ENCODE assay signal across 21 cellular contexts in genomic region chrX:114047558-114047957, GRCh38.
A peak's percentile ranks its signal among the peaks of the same experiment; 100 is the strongest.
DNase-seq lines count a peak whose midpoint lies in the region; ATAC-seq, FAIRE-seq and TF ChIP-seq lines count a peak whose summit lies in the region.
"Had no signal": no experiment of that assay in that cellular context is flagged by ENCODE, and none has a peak within 500 bp of the region (broad histone marks: within the 10 kb centered on the region; RNA-seq: fewer than 3 reads in every experiment).

No MANE protein-coding gene starts in this region.

- DNase-seq in bronchial epithelial cell (ENCODE audit: low read depth) (no peak), brain microvascular endothelial cell (no peak), NCI-H748 (lab: John Stamatoyannopoulos, UW; ENCODE audit: unreplicated experiment) (no peak), HK-2 (ENCODE audit: unreplicated experiment) (no peak), lower lobe of right lung (no peak)
- DNase-seq: EL, MM.1S, NCI-H1092, NCI-H1436 treated with DMSO at 0.1 percent for 48 hours, NCI-H1930, NCI-H226, NCI-H510A treated with DMSO at 0.1 percent for 48 hours, NCI-H82, Peyer's patch had no signal

- H3K36me3 ChIP-seq in ES-I3 (ENCODE audit: insufficient read depth, low read length) = peaks cover 39% of the 10 kb centered on the region
- H3K36me3 ChIP-seq in HUES64 (ENCODE audit: insufficient read depth, low read length) = peaks cover 34% of the 10 kb centered on the region
- no peaks in the 10 kb centered on the region for H3K36me3 ChIP-seq in bronchial epithelial cell (ENCODE audit: control insufficient read depth, insufficient read depth, low read length)
- H3K36me3 ChIP-seq in iPS-20b (ENCODE audit: insufficient read depth, low read depth, low read length) = peaks cover 45% of the 10 kb centered on the region
- no peaks in the 10 kb centered on the region for H3K36me3 ChIP-seq in brain microvascular endothelial cell (replicated peaks)
- no peaks in the 10 kb centered on the region for H3K36me3 ChIP-seq in lower lobe of right lung
- H3K36me3 ChIP-seq: HAP-1, Peyer's patch had no signal

- H3K4me1 ChIP-seq in ES-I3 (ENCODE audit: insufficient read depth, low read length) (peaks cover 25% of the 10 kb centered on the region), HUES64 (ENCODE audit: insufficient read depth, low read length) (peaks cover 18% of the 10 kb centered on the region), iPS-20b (ENCODE audit: insufficient read depth, low read length) (no peaks in the 10 kb centered on the region; the same call in 1 of the 2 replicates), lower lobe of right lung (no peaks in the 10 kb centered on the region)
- H3K4me1 ChIP-seq: Peyer's patch had no signal

- WGBS in HUES64 = 57% methylated on average over 7 of the region's 7 CpGs

- no peak for ATAC-seq in lower lobe of right lung
- ATAC-seq: GM12878, SK-N-SH treated with all-trans-retinoic acid at 6 μM for 48 hours had no signal

- H3K9ac ChIP-seq in ES-I3 (ENCODE audit: low read depth, low read length) = peak overlapping the region; percentile 55
- H3K9ac ChIP-seq in HUES64 (ENCODE audit: low read depth, low read length) = no peak overlapping the region
- H3K9ac ChIP-seq in iPS-20b (ENCODE audit: low read depth, low read length) = no peak overlapping the region

- H3K9me3 ChIP-seq in ES-I3 (ENCODE audit: control insufficient read depth, insufficient read depth, low read length) = no peaks in the 10 kb centered on the region
- H3K9me3 ChIP-seq in HUES64 (ENCODE audit: insufficient read depth, low read depth, low read length) = no peaks in the 10 kb centered on the region
- H3K9me3 ChIP-seq in iPS-20b (ENCODE audit: insufficient read depth, low read depth, low read length) = no peaks in the 10 kb centered on the region
- no peaks in the 10 kb centered on the region for H3K9me3 ChIP-seq in lower lobe of right lung
- H3K9me3 ChIP-seq: HAP-1, Peyer's patch had no signal

- H3K4me3 ChIP-seq in HUES64 (ENCODE audit: low read length) (peak overlapping the region; percentile 27; the same call in 1 of the 2 replicates), bronchial epithelial cell (ENCODE audit: low read depth, low read length) (no peak overlapping the region), iPS-20b (ENCODE audit: low read length) (peak overlapping the region; percentile 25; the same call in 1 of the 2 replicates), brain microvascular endothelial cell (ENCODE audit: low read depth, low read length) (no peak overlapping the region), lower lobe of right lung (no peak overlapping the region)
- H3K4me3 ChIP-seq: GM12878, HAP-1, Peyer's patch had no signal

- intact Hi-C loops in lower lobe of right lung (cut with DNase I) = no loop called here

- in situ Hi-C loops in brain microvascular endothelial cell (cut with HindIII; ENCODE audit: low pct_ligation_motif_present, low sequenced_read_pairs) = no loop called here

- H3K27me3 ChIP-seq in HUES64 (ENCODE audit: insufficient read depth, low read length) (no peaks in the 10 kb centered on the region), bronchial epithelial cell (ENCODE audit: control insufficient read depth, insufficient read depth, low read length) (no peaks in the 10 kb centered on the region), iPS-20b (ENCODE audit: insufficient read depth, low read length) (no peaks in the 10 kb centered on the region), brain microvascular endothelial cell (replicated peaks) (no peaks in the 10 kb centered on the region), lower lobe of right lung (ENCODE audit: low read depth) (no peaks in the 10 kb centered on the region)
- H3K27me3 ChIP-seq: Peyer's patch had no signal

- peak overlapping the region; percentile 41; the same call in 1 of the 2 replicates for H3K27ac ChIP-seq in HUES64 (ENCODE audit: low read depth, low read length)
- no peak overlapping the region for H3K27ac ChIP-seq in iPS-20b (ENCODE audit: low read length)
- H3K27ac ChIP-seq in brain microvascular endothelial cell = no peak overlapping the region
- H3K27ac ChIP-seq in lower lobe of right lung = no peak overlapping the region
- H3K27ac ChIP-seq: Peyer's patch had no signal

- TF ChIP-seq CTCF in bronchial epithelial cell (IDR thresholded peaks at IDR 0.05; ENCODE audit: insufficient read depth, low read length, severe bottlenecking) (no peak), brain microvascular endothelial cell (IDR thresholded peaks at IDR 0.05; ENCODE audit: low read depth, low read length, missing control alignments) (no peak), lower lobe of right lung (IDR thresholded peaks at IDR 0.05) (no peak)

- FAIRE-seq in bronchial epithelial cell (lab: Jason Lieb, UNC) = peak; percentile 83
- FAIRE-seq: A204.1, GM12878 had no signal

Comparison
In these comparisons a context has a peak if more than half of its experiments do, and no peak if none do; other contexts are left out.
1. H3K4me3 ChIP-seq: peak in HUES64 (single experiment) and iPS-20b (single experiment); none in bronchial epithelial cell (single experiment), brain microvascular endothelial cell (single experiment) and lower lobe of right lung (single experiment).